24 cellular contexts compared by ENCODE assay signal in genomic region chr1:210418863-210419641, GRCh38.
DNase-seq lines count a peak whose midpoint lies in the region; ATAC-seq and TF ChIP-seq lines count a peak whose summit lies in the region.
"Had no signal": no experiment of that assay in that cellular context is flagged by ENCODE, and none has a peak within 500 bp of the region (broad histone marks: within the 10 kb centered on the region; RNA-seq: fewer than 3 reads in every experiment).

No MANE protein-coding gene starts in this region.

- H3K4me3 ChIP-seq in choroid plexus epithelial cell (ENCODE audit: low read depth, low read length) (no peak overlapping the region), transverse colon (no peak overlapping the region)
- H3K4me3 ChIP-seq: ascending aorta, dorsolateral prefrontal cortex, GM23338 had no signal

- peak; percentile 11 for DNase-seq in NCI-H2196 (lab: John Stamatoyannopoulos, UW; ENCODE audit: unreplicated experiment)
- no peak for DNase-seq in NCI-H2196 treated with DMSO at 0.1 percent for 48 hours (lab: John Stamatoyannopoulos, UW; ENCODE audit: unreplicated experiment)
- DNase-seq in choroid plexus epithelial cell (ENCODE audit: low read depth): peak; percentile 10
- peak; percentile 37 for DNase-seq in myocyte (ENCODE audit: low read depth)
- DNase-seq in transverse colon: peak; percentile 43
- no peak for DNase-seq in stimulated activated CD4-positive, alpha-beta T cell treated with anti-CD3 and anti-CD28 coated beads, Interleukin-2, amount 100 ng/mL, for 24 hours
- no peak for DNase-seq in head of caudate nucleus
- DNase-seq: activated CD4-positive, alpha-beta T cell treated with anti-CD3 and anti-CD28 coated beads, Interleukin-2, amount 50 U/mL, for 48 hours; activated CD8-positive, alpha-beta memory T cell treated with anti-CD3 and anti-CD28 coated beads, Interleukin-2, amount 50 U/mL, for 4 hours; AML-193; CD4-positive, alpha-beta memory T cell; central memory CD4-positive, alpha-beta T cell; dorsolateral prefrontal cortex; GDM1; KBM-7; mammary epithelial cell; NCI-H1694; NCI-H2171 treated with DMSO at 0.1 percent for 48 hours had no signal

- no peak for ATAC-seq in HG03439 (IDR thresholded peaks at IDR 0.05; ENCODE audit: unreplicated experiment)
- ATAC-seq: GM23338; natural killer cell treated with Interleukin-12 subunit alpha and Interleukin-12 subunit beta and Interleukin-15 and Interleukin-18, amount 100 ng/mL, for 72 hours; SK-N-SH treated with all-trans-retinoic acid at 6 μM for 48 hours; WTC11 had no signal

- no peak for TF ChIP-seq EP300 in transverse colon (IDR thresholded peaks at IDR 0.05; ENCODE audit: low read depth)

- TF ChIP-seq CTCF in choroid plexus epithelial cell (conservative IDR thresholded peaks at IDR 0.05; ENCODE audit: low read depth, low read length): no peak
- no peak for TF ChIP-seq CTCF in transverse colon (IDR thresholded peaks at IDR 0.05)

- H3K27ac ChIP-seq in transverse colon: peak overlapping the region; percentile 32 to 68 (median 42)
- H3K27ac ChIP-seq: ascending aorta, dorsolateral prefrontal cortex had no signal

- H3K4me1 ChIP-seq in transverse colon: peaks cover 0 to 8% (median 0%) of the 10 kb centered on the region in 4 donors
- H3K4me1 ChIP-seq: ascending aorta had no signal

- no peaks in the 10 kb centered on the region for H3K36me3 ChIP-seq in transverse colon
- H3K36me3 ChIP-seq: ascending aorta had no signal

- H3K27me3 ChIP-seq in transverse colon: no peaks in the 10 kb centered on the region
- H3K27me3 ChIP-seq: ascending aorta, dorsolateral prefrontal cortex had no signal

- WGBS in transverse colon (ENCODE audit: low coverage in 1 of 2), 2 donors: 34 to 75% methylated on average over 2 to 7 of the region's 7 CpGs

- no peak for TF ChIP-seq POLR2A in transverse colon (IDR thresholded peaks at IDR 0.05)

- intact Hi-C loops in transverse colon (cut with DNase I; ENCODE audit: low total_unique reads) (no loop called here), head of caudate nucleus (cut with DNase I) (no loop called here)

- no peaks in the 10 kb centered on the region for H3K9me3 ChIP-seq in transverse colon
- H3K9me3 ChIP-seq: ascending aorta had no signal

- in situ Hi-C loops in transverse colon (cut with MboI; ENCODE audit: low pct_ligation_motif_present in 1 of 4, low pct_unique_long_range_greater_than_20kb in 1 of 4, low sequenced_read_pairs in 3 of 4): loop anchor here in 3 of 4 donors (25.0 kb wide), 2 partner anchors 718 to 1243 kb away; partner anchors contain the start of gene KCNH1 (in 3 of the 3)

Comparison
In these comparisons a context has a peak if more than half of its experiments do, and no peak if none do; other contexts are left out.
1. DNase-seq: peak in NCI-H2196 (single experiment), choroid plexus epithelial cell (single experiment), myocyte (single experiment) and transverse colon (single experiment); none in NCI-H2196 treated with DMSO at 0.1 percent for 48 hours (single experiment), stimulated activated CD4-positive, alpha-beta T cell treated with anti-CD3 and anti-CD28 coated beads, Interleukin-2, amount 100 ng/mL, for 24 hours (0 of 2) and head of caudate nucleus (0 of 42).